Comparison of ENCODE assay signal across 9 cellular contexts in the genomic region with DNA sequence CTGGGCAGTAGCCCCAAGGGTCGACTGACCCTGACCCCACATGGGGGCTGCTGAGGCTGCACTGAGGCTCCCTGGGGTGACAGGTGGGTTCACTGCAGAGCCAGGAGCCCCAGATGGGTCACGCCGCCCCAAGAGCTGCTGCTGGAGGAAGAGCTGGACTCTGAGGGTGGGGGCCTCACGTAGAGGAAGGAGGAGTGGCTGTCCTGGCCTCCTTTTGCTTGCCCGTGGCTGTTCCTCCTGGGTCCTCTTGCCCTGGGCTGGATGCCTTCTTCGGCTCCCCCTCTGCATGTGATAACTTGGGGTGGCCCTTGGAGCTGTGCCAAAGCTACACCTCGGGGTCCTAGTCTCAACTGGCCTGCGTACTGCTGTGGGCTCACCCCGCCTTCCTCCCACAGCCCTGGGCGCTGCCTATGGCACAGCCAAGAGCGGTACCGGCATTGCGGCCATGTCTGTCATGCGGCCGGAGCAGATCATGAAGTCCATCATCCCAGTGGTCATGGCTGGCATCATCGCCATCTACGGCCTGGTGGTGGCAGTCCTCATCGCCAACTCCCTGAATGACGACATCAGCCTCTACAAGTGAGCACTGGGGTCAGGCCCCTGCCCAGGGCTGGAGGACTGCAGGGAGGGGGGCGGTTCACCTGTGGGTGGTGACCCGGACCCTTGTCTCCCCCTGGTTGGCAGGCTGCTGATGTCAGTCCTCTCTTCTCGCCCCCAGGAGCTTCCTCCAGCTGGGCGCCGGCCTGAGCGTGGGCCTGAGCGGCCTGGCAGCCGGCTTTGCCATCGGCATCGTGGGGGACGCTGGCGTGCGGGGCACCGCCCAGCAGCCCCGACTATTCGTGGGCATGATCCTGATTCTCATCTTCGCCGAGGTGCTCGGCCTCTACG. TPM values are rescaled to one million over a fixed set of nuclear protein-coding genes. Genes with fewer than 3 reads are reported as not detected.
DNase-seq lines count a peak whose midpoint lies in the region; ATAC-seq and TF ChIP-seq lines count a peak whose summit lies in the region.
"Had no signal": no experiment of that assay in that cellular context is flagged by ENCODE, and none has a peak within 500 bp of the region (broad histone marks: within the 10 kb centered on the region; RNA-seq: fewer than 3 reads in every experiment).

No MANE protein-coding gene starts in this region.

- H3K18ac ChIP-seq in trophoblast cell (ENCODE audit: low read length), result no peak overlapping the region

- H3K4me2 ChIP-seq in BLaER1 treated with 17β-estradiol and CSF1 and Interleukin-3, amounts not matched to agents 10 nM and 100 nM, result peak overlapping the region in 10 of 11 experiments; percentile 30 to 100 (median 96); a peak in 19 of 22 replicates
- H3K4me2 ChIP-seq in trophoblast cell (ENCODE audit: low read length) (no peak overlapping the region), OCI-LY7 (ENCODE audit: low read length) (no peak overlapping the region)

- H3K36me3 Mint-ChIP-seq in T-helper 1 cell treated with Interleukin-12 subunit alpha and Interleukin-12 subunit beta and Interleukin-4 antibody, amounts not matched to agents 30 μg/mL and 1 μg/mL, for 36 hours (ENCODE audit: low read depth), result peaks cover 14% of the 10 kb centered on the region
- no peaks in the 10 kb centered on the region for H3K36me3 Mint-ChIP-seq in glutamatergic neuron (ENCODE audit: unreplicated experiment)

- peaks cover 48 to 77% (median 62%) of the 10 kb centered on the region in 10 experiments for H3K4me1 ChIP-seq in BLaER1 treated with 17β-estradiol and CSF1 and Interleukin-3, amounts not matched to agents 10 nM and 100 nM
- H3K4me1 ChIP-seq in trophoblast cell (ENCODE audit: control insufficient read depth in 1 of 2, insufficient read depth in 2 of 2, low read length in 2 of 2) (peaks cover 33 to 46% of the 10 kb centered on the region in 2 experiments), OCI-LY7 (ENCODE audit: insufficient read depth, low read length, poor library complexity, severe bottlenecking) (peaks cover 36% of the 10 kb centered on the region)

- peaks cover 67 to 89% (median 73%) of the 10 kb centered on the region in 11 experiments for H4K20me1 ChIP-seq in BLaER1 treated with 17β-estradiol and CSF1 and Interleukin-3, amounts not matched to agents 10 nM and 100 nM
- peaks cover 9% of the 10 kb centered on the region for H4K20me1 ChIP-seq in OCI-LY7 (ENCODE audit: insufficient read depth, low read length)

- H3K27ac ChIP-seq in BLaER1 treated with 17β-estradiol and CSF1 and Interleukin-3, amounts not matched to agents 10 nM and 100 nM, result peak overlapping the region in 10 of 11 experiments; percentile 34 to 99 (median 80); a peak in 20 of 22 replicates
- H3K27ac ChIP-seq in trophoblast cell (ENCODE audit: low read depth, low read length), result no peak overlapping the region
- H3K27ac ChIP-seq in OCI-LY7 (ENCODE audit: low read depth, low read length, poor library complexity, severe bottlenecking), result no peak overlapping the region

- H3K4me3 ChIP-seq in BLaER1 treated with 17β-estradiol and CSF1 and Interleukin-3, amounts not matched to agents 10 nM and 100 nM, result peak overlapping the region in 4 of 10 experiments; percentile 13 to 99 (median 92); a peak in 6 of 20 replicates
- no peak overlapping the region for H3K4me3 ChIP-seq in trophoblast cell (ENCODE audit: low read depth, low read length)
- H3K4me3 ChIP-seq in OCI-LY7 (ENCODE audit: low read depth, low read length, poor library complexity, severe bottlenecking), result no peak overlapping the region

- no peak overlapping the region for H3K14ac ChIP-seq in trophoblast cell (ENCODE audit: low read length)

- H3K9ac ChIP-seq in BLaER1 treated with 17β-estradiol and CSF1 and Interleukin-3, amounts not matched to agents 10 nM and 100 nM, result peak overlapping the region; percentile 54 to 100 (median 97); a peak in 21 of 22 replicates
- no peak overlapping the region for H3K9ac ChIP-seq in trophoblast cell (ENCODE audit: low read length)

- no peak overlapping the region for H4K91ac ChIP-seq in trophoblast cell (ENCODE audit: low read depth, low read length)

- no peaks in the 10 kb centered on the region for H3K27me3 ChIP-seq in BLaER1 treated with 17β-estradiol and CSF1 and Interleukin-3, amounts not matched to agents 10 nM and 100 nM
- H3K27me3 ChIP-seq in trophoblast cell (ENCODE audit: insufficient read depth, low read length), result no peaks in the 10 kb centered on the region

- no peak for ATAC-seq in GM21723 (IDR thresholded peaks at IDR 0.05; ENCODE audit: unreplicated experiment)
- ATAC-seq in GM18520 (IDR thresholded peaks at IDR 0.05; ENCODE audit: unreplicated experiment), result no peak

- no peak for TF ChIP-seq CTCF in glutamatergic neuron (IDR thresholded peaks at IDR 0.05; ENCODE audit: partially characterized antibody, unreplicated experiment)
- TF ChIP-seq CTCF in OCI-LY7 (conservative IDR thresholded peaks at IDR 0.05; ENCODE audit: low read length), result no peak
- no peak for TF ChIP-seq CTCF in GM13977 (IDR thresholded peaks at IDR 0.05; ENCODE audit: extremely low read depth, insufficient read depth, missing control alignments)

- H2AK5ac ChIP-seq in trophoblast cell (ENCODE audit: low read length), result no peak overlapping the region

- H3K9me2 ChIP-seq in OCI-LY7 (ENCODE audit: insufficient read depth, low read length), result no peaks in the 10 kb centered on the region

- peaks cover 43% of the 10 kb centered on the region for H3K4me1 Mint-ChIP-seq in T-helper 1 cell treated with Interleukin-12 subunit alpha and Interleukin-12 subunit beta and Interleukin-4 antibody, amounts not matched to agents 30 μg/mL and 1 μg/mL, for 36 hours (ENCODE audit: low read depth)
- H3K4me1 Mint-ChIP-seq in glutamatergic neuron (ENCODE audit: low read depth, unreplicated experiment), result peaks cover 23% of the 10 kb centered on the region

- H3K23ac ChIP-seq in trophoblast cell (ENCODE audit: low read length), result no peak overlapping the region

- no peaks in the 10 kb centered on the region for H3K9me3 ChIP-seq in BLaER1 treated with 17β-estradiol and CSF1 and Interleukin-3, amounts not matched to agents 10 nM and 100 nM (replicated peaks in 1 of 11)
- no peaks in the 10 kb centered on the region for H3K9me3 ChIP-seq in trophoblast cell (ENCODE audit: insufficient read depth, low read depth, low read length)
- H3K9me3 ChIP-seq in OCI-LY7 (ENCODE audit: low read length), result no peaks in the 10 kb centered on the region

- H3K27me3 Mint-ChIP-seq in T-helper 1 cell treated with Interleukin-12 subunit alpha and Interleukin-12 subunit beta and Interleukin-4 antibody, amounts not matched to agents 30 μg/mL and 1 μg/mL, for 36 hours (ENCODE audit: low read depth), result no peaks in the 10 kb centered on the region
- H3K27me3 Mint-ChIP-seq in glutamatergic neuron (ENCODE audit: unreplicated experiment), result peaks cover 23% of the 10 kb centered on the region

- H3K4me3 Mint-ChIP-seq in T-helper 1 cell treated with Interleukin-12 subunit alpha and Interleukin-12 subunit beta and Interleukin-4 antibody, amounts not matched to agents 30 μg/mL and 1 μg/mL, for 36 hours, result peak overlapping the region; percentile 77
- H3K4me3 Mint-ChIP-seq in glutamatergic neuron (ENCODE audit: unreplicated experiment), result peak overlapping the region; percentile 79

- no peak overlapping the region for H2BK120ac ChIP-seq in trophoblast cell (ENCODE audit: insufficient read depth, low read length, poor library complexity)

- intact Hi-C loops in OCI-LY7 (cut with micrococcal nuclease; ENCODE audit: unreplicated experiment), result no loop called here

- no peak overlapping the region for H2BK5ac ChIP-seq in trophoblast cell (ENCODE audit: low read depth, low read length, poor library complexity)

- no peak overlapping the region for H4K12ac ChIP-seq in trophoblast cell (ENCODE audit: low read depth, low read length)

- no peaks in the 10 kb centered on the region for H3K9me3 Mint-ChIP-seq in T-helper 1 cell treated with Interleukin-12 subunit alpha and Interleukin-12 subunit beta and Interleukin-4 antibody, amounts not matched to agents 30 μg/mL and 1 μg/mL, for 36 hours
- peaks cover 26% of the 10 kb centered on the region for H3K9me3 Mint-ChIP-seq in glutamatergic neuron (ENCODE audit: unreplicated experiment)

- H2AFZ ChIP-seq in trophoblast cell (ENCODE audit: insufficient read depth, low read length, poor library complexity) (peak overlapping the region; percentile 31), OCI-LY7 (ENCODE audit: low read length) (no peak overlapping the region)

- WGBS in trophoblast cell (ENCODE audit: extremely low coverage, insufficient coverage, insufficient read length), result no CpG with 5 or more reads among the region's 39 CpGs

- no TSS peak for BruUV-seq in OCI-LY7 (replicated peaks; lab: Mats Ljungman, UMichigan)

- POLR2A ChIA-PET in OCI-LY7 (lab: Charles Lee), result interaction anchor here (0.6 kb wide), 1 partner anchor 19 kb away, joined by 3 read pairs; a partner anchor contains a TSS

- CTCF ChIA-PET in OCI-LY7 (lab: Charles Lee; ENCODE audit: unreplicated experiment), result no interaction called here

- H3K4ac ChIP-seq in trophoblast cell (ENCODE audit: low read depth, low read length), result peak overlapping the region; percentile 98

- DNase-seq in glutamatergic neuron (no peak), trophoblast cell (no peak), OCI-LY7 (ENCODE audit: low spot score) (no peak), GM13977 (ENCODE audit: low spot score) (no peak)

- peaks cover 23 to 56% (median 42%) of the 10 kb centered on the region in 11 experiments for H3K36me3 ChIP-seq in BLaER1 treated with 17β-estradiol and CSF1 and Interleukin-3, amounts not matched to agents 10 nM and 100 nM
- H3K36me3 ChIP-seq in trophoblast cell (ENCODE audit: control insufficient read depth in 1 of 2, insufficient read depth in 2 of 2, low read length in 2 of 2) (peaks cover 35 to 36% of the 10 kb centered on the region in 2 experiments), OCI-LY7 (ENCODE audit: insufficient read depth, low read length) (peaks cover 23% of the 10 kb centered on the region; the same call in 1 of the 2 replicates)

- peaks cover 13% of the 10 kb centered on the region for H3K79me1 ChIP-seq in trophoblast cell (ENCODE audit: low read length)

- H2BK12ac ChIP-seq in trophoblast cell (ENCODE audit: low read length), result no peak overlapping the region

- H3K79me2 ChIP-seq in trophoblast cell (ENCODE audit: control insufficient read depth, insufficient read depth, low read length, poor library complexity) (peaks cover 44% of the 10 kb centered on the region), OCI-LY7 (ENCODE audit: insufficient read depth, low read depth, low read length) (peaks cover 48% of the 10 kb centered on the region)

- peak overlapping the region; percentile 92 for H3K27ac Mint-ChIP-seq in T-helper 1 cell treated with Interleukin-12 subunit alpha and Interleukin-12 subunit beta and Interleukin-4 antibody, amounts not matched to agents 30 μg/mL and 1 μg/mL, for 36 hours
- peak overlapping the region; percentile 90 for H3K27ac Mint-ChIP-seq in glutamatergic neuron (ENCODE audit: unreplicated experiment)

- no peak overlapping the region for H4K8ac ChIP-seq in trophoblast cell (ENCODE audit: low read depth, low read length)

- in situ Hi-C loops in GM13977 (cut with MboI; ENCODE audit: low pct_unique_long_range_greater_than_20kb, low sequenced_read_pairs, unreplicated experiment), result no loop called here

RNA-seq across cellular contexts. Expression of a gene that starts 1.1 kb away (rescaled TPM):
- total RNA-seq in glutamatergic neuron (ENCODE audit: unreplicated experiment) (61.0 TPM), OCI-LY7 (2022) (47.1 and 59.7 TPM in 2 replicates)
- 11.1 and 11.6 TPM in 2 replicates for polyA plus RNA-seq in trophoblast cell (2013)
- total RNA-seq in OCI-LY7 (2014; rRNA removed; shearing (Covaris generic)), result 48.4 and 51.8 TPM in 2 replicates

RNA-seq across cellular contexts. Expression of a gene that starts 5.3 kb away (rescaled TPM):
- 274 TPM for total RNA-seq in glutamatergic neuron (ENCODE audit: unreplicated experiment)
- 722 and 724 TPM in 2 replicates for polyA plus RNA-seq in trophoblast cell (2013)
- total RNA-seq in OCI-LY7 (2014; rRNA removed; shearing (Covaris generic)), result 15.0 and 16.4 TPM in 2 replicates
- 87.4 and 94.3 TPM in 2 replicates for total RNA-seq in OCI-LY7 (2022)

RNA-seq across cellular contexts. Expression of a gene that starts 12.1 kb away (rescaled TPM):
- total RNA-seq in glutamatergic neuron (ENCODE audit: unreplicated experiment) (not detected), OCI-LY7 (2022) (0.35 and 0.55 TPM in 2 replicates)
- polyA plus RNA-seq in trophoblast cell (2013), result not detected in 2 replicates
- total RNA-seq in OCI-LY7 (2014; rRNA removed; shearing (Covaris generic)), result 0.25 TPM in 1 of 2 replicates, not detected in the other
- total RNA-seq: LHCN-M2 had no signal

RNA-seq across cellular contexts. Expression of a gene that starts 18.8 kb away (rescaled TPM):
- total RNA-seq in glutamatergic neuron (ENCODE audit: unreplicated experiment) (113 TPM), OCI-LY7 (2022) (38.3 and 40.6 TPM in 2 replicates)
- 25.4 and 26.9 TPM in 2 replicates for polyA plus RNA-seq in trophoblast cell (2013)
- 11.7 and 14.4 TPM in 2 replicates for total RNA-seq in OCI-LY7 (2014; rRNA removed; shearing (Covaris generic))

RNA-seq across cellular contexts. Expression of a gene that starts 44.1 kb away (rescaled TPM):
- total RNA-seq in glutamatergic neuron (ENCODE audit: unreplicated experiment) (58.4 TPM), OCI-LY7 (2022) (29.9 and 34.7 TPM in 2 replicates)
- 4.0 TPM in 2 replicates for polyA plus RNA-seq in trophoblast cell (2013)
- 19.8 and 23.4 TPM in 2 replicates for total RNA-seq in OCI-LY7 (2014; rRNA removed; shearing (Covaris generic))

Comparison
In these comparisons a context has a peak if more than half of its experiments do, and no peak if none do; other contexts are left out.
1. H3K27ac ChIP-seq: peak in BLaER1 treated with 17β-estradiol and CSF1 and Interleukin-3, amounts not matched to agents 10 nM and 100 nM (10 of 11); none in trophoblast cell (single experiment) and OCI-LY7 (single experiment).
2. H3K4me2 ChIP-seq: peak in BLaER1 treated with 17β-estradiol and CSF1 and Interleukin-3, amounts not matched to agents 10 nM and 100 nM (10 of 11); none in trophoblast cell (single experiment) and OCI-LY7 (single experiment).